ENCODE assay signal across 8 cellular contexts in genomic region chr14:49461529-49462401, GRCh38.
DNase-seq lines count a peak whose midpoint lies in the region; ATAC-seq and TF ChIP-seq lines count a peak whose summit lies in the region.

No MANE protein-coding gene starts in this region.

- no peak overlapping the region for H3K4me3 Mint-ChIP-seq in activated B cell treated with CpG ODN at 0.5 μM for 24 hours
- no peak overlapping the region for H3K4me3 Mint-ChIP-seq in naive thymus-derived CD4-positive, alpha-beta T cell

- POLR2A ChIA-PET in activated B cell treated with CpG ODN at 0.5 μM for 24 hours (lab: Charles Lee) = interaction anchor here (0.5 to 1.1 kb wide), 8 partner anchors 125 to 345 kb away, joined by 3 to 11 read pairs (median 5); partner anchors contain the start of genes KLHDC2, LRR1, MGAT2 and RPL36AL
- POLR2A ChIA-PET in naive thymus-derived CD4-positive, alpha-beta T cell (lab: Charles Lee) = interaction anchor here (1.0 to 2.0 kb wide), 3 partner anchors 124 to 850 kb away, joined by 3 to 7 read pairs (median 4); partner anchors contain the start of genes L2HGDH, LRR1 and RPS29

- H3K4me1 ChIP-seq in effector memory CD4-positive, alpha-beta T cell (ENCODE audit: control insufficient read depth, insufficient read depth, low read length, poor library complexity, severe bottlenecking) = no peaks in the 10 kb centered on the region
- no peaks in the 10 kb centered on the region for H3K4me1 ChIP-seq in naive thymus-derived CD4-positive, alpha-beta T cell (ENCODE audit: control insufficient read depth in 2 of 2, insufficient read depth in 2 of 2, low read length in 2 of 2)
- H3K4me1 ChIP-seq in thoracic aorta (ENCODE audit: control insufficient read depth in 1 of 2, low read depth in 2 of 2) = no peaks in the 10 kb centered on the region

- H3K4me1 Mint-ChIP-seq in activated B cell treated with CpG ODN at 0.5 μM for 24 hours = no peaks in the 10 kb centered on the region
- H3K4me1 Mint-ChIP-seq in naive thymus-derived CD4-positive, alpha-beta T cell = no peaks in the 10 kb centered on the region

- TF ChIP-seq CTCF in activated B cell treated with CpG ODN at 0.5 μM for 24 hours (IDR thresholded peaks at IDR 0.05) (peak; percentile 62), thoracic aorta (IDR thresholded peaks at IDR 0.05) (peak; percentile 58)

- no peaks in the 10 kb centered on the region for H3K36me3 ChIP-seq in effector memory CD4-positive, alpha-beta T cell (ENCODE audit: control insufficient read depth, insufficient read depth, low read length)
- no peaks in the 10 kb centered on the region for H3K36me3 ChIP-seq in naive thymus-derived CD4-positive, alpha-beta T cell (ENCODE audit: control insufficient read depth in 2 of 3, insufficient read depth in 3 of 3, low read length in 3 of 3)
- no peaks in the 10 kb centered on the region for H3K36me3 ChIP-seq in thoracic aorta

- intact Hi-C loops in activated B cell treated with CpG ODN at 0.5 μM for 24 hours (cut with micrococcal nuclease) = loop anchor here (1.0 to 10.0 kb wide), 7 partner anchors 36 to 1071 kb away; partner anchors contain the start of genes KLHDC2, MAP4K5, RPS29 and VCPKMT
- intact Hi-C loops in naive thymus-derived CD4-positive, alpha-beta T cell (cut with micrococcal nuclease) = loop anchor here (1.0 to 10.0 kb wide), 9 partner anchors 36 to 801 kb away; partner anchors contain the start of genes RPS29 (in 2 of the 2), KLHDC2 (in 1 of the 2), MGAT2 (in 1 of the 2) and NEMF (in 1 of the 2)

- no peak overlapping the region for H3K27ac ChIP-seq in effector memory CD4-positive, alpha-beta T cell (ENCODE audit: insufficient read depth, low read length, poor library complexity, severe bottlenecking)
- no peak overlapping the region for H3K27ac ChIP-seq in naive thymus-derived CD4-positive, alpha-beta T cell (ENCODE audit: low read depth, low read length)
- H3K27ac ChIP-seq in thoracic aorta = no peak overlapping the region

- no peak overlapping the region for H3K27ac Mint-ChIP-seq in activated B cell treated with CpG ODN at 0.5 μM for 24 hours
- no peak overlapping the region for H3K27ac Mint-ChIP-seq in naive thymus-derived CD4-positive, alpha-beta T cell

- CTCF ChIA-PET in activated B cell treated with CpG ODN at 0.5 μM for 24 hours (lab: Charles Lee) = interaction anchor here (0.6 to 3.2 kb wide), 25 partner anchors 9 to 391 kb away, joined by 3 to 24 read pairs (median 4); partner anchors contain the start of genes KLHDC2, MGAT2, NEMF and RPL36AL
- CTCF ChIA-PET in naive thymus-derived CD4-positive, alpha-beta T cell (lab: Charles Lee) = interaction anchor here (0.6 to 2.3 kb wide), 15 partner anchors 9 to 685 kb away, joined by 3 to 14 read pairs (median 4); partner anchors contain the start of genes NEMF and RPS29

- no peaks in the 10 kb centered on the region for H3K36me3 Mint-ChIP-seq in activated B cell treated with CpG ODN at 0.5 μM for 24 hours (ENCODE audit: low read depth)
- H3K36me3 Mint-ChIP-seq in naive thymus-derived CD4-positive, alpha-beta T cell = peaks cover 0 to under 1% (median 0%) of the 10 kb centered on the region in 5 donors

- no peaks in the 10 kb centered on the region for H3K9me3 Mint-ChIP-seq in activated B cell treated with CpG ODN at 0.5 μM for 24 hours
- H3K9me3 Mint-ChIP-seq in naive thymus-derived CD4-positive, alpha-beta T cell = no peaks in the 10 kb centered on the region

- H3K27me3 Mint-ChIP-seq in activated B cell treated with CpG ODN at 0.5 μM for 24 hours = peaks cover 5% of the 10 kb centered on the region
- peaks cover 0 to 31% (median 6%) of the 10 kb centered on the region in 5 donors for H3K27me3 Mint-ChIP-seq in naive thymus-derived CD4-positive, alpha-beta T cell

- ATAC-seq in GM18868 (IDR thresholded peaks at IDR 0.05; ENCODE audit: unreplicated experiment) = peak; percentile 94
- peak; percentile 94 for ATAC-seq in HG03064 (IDR thresholded peaks at IDR 0.05; ENCODE audit: low read depth, unreplicated experiment)
- peak; percentile 81 for ATAC-seq in activated B cell treated with CpG ODN at 0.5 μM for 24 hours (ENCODE audit: low read depth)
- ATAC-seq in naive thymus-derived CD4-positive, alpha-beta T cell = peak; percentile 95
- no peak for ATAC-seq in thoracic aorta (ENCODE audit: insufficient number of reproducible peaks, low FRiP score, low read depth)

- DNase-seq in CD1c-positive myeloid dendritic cell (ENCODE audit: extremely low spot score) (peak; percentile 75), NCI-H2171 treated with DMSO at 0.1 percent for 48 hours (lab: John Stamatoyannopoulos, UW) (peak; percentile 75), activated B cell treated with CpG ODN at 0.5 μM for 24 hours (no peak), thoracic aorta (ENCODE audit: low spot score) (peak; percentile 15)
- DNase-seq in effector memory CD4-positive, alpha-beta T cell = peak in 2 of 3 donors; percentile 18 to 46
- peak in 7 of 9 donors; percentile 43 to 74 (median 67) for DNase-seq in naive thymus-derived CD4-positive, alpha-beta T cell

- H3K27me3 ChIP-seq in effector memory CD4-positive, alpha-beta T cell (replicated peaks; ENCODE audit: control insufficient read depth, insufficient read depth, low read length, poor library complexity, severe bottlenecking) = no peaks in the 10 kb centered on the region
- H3K27me3 ChIP-seq in naive thymus-derived CD4-positive, alpha-beta T cell (ENCODE audit: control insufficient read depth in 2 of 2, insufficient read depth in 2 of 2, low read length in 2 of 2) = no peaks in the 10 kb centered on the region
- H3K27me3 ChIP-seq in thoracic aorta (replicated peaks; ENCODE audit: insufficient read depth) = no peaks in the 10 kb centered on the region

- H3K9me3 ChIP-seq in effector memory CD4-positive, alpha-beta T cell (ENCODE audit: control insufficient read depth, low read length) = no peaks in the 10 kb centered on the region
- H3K9me3 ChIP-seq in naive thymus-derived CD4-positive, alpha-beta T cell (ENCODE audit: control insufficient read depth in 2 of 3, low read length in 3 of 3) = no peaks in the 10 kb centered on the region
- H3K9me3 ChIP-seq in thoracic aorta = no peaks in the 10 kb centered on the region

- H3K4me3 ChIP-seq in effector memory CD4-positive, alpha-beta T cell (ENCODE audit: insufficient read depth, low read depth, low read length, poor library complexity, severe bottlenecking) = no peak overlapping the region
- H3K4me3 ChIP-seq in naive thymus-derived CD4-positive, alpha-beta T cell (ENCODE audit: low read length) = no peak overlapping the region
- no peak overlapping the region for H3K4me3 ChIP-seq in thoracic aorta
